ENCODE assay signal across 8 cellular contexts in genomic region chr10:11113156-11113555, GRCh38.
A peak's percentile ranks its signal among the peaks of the same experiment; 100 is the strongest.
DNase-seq lines count a peak whose midpoint lies in the region; ATAC-seq and TF ChIP-seq lines count a peak whose summit lies in the region.

No MANE protein-coding gene starts in this region.

- no peaks in the 10 kb centered on the region for H3K9me3 Mint-ChIP-seq in activated naive CD8-positive, alpha-beta T cell treated with anti-CD3 and anti-CD28 coated beads, Interleukin-2, amount 10 ng/mL, durations not matched to agents 7 days and 5 days
- H3K9me3 Mint-ChIP-seq in stimulated activated naive CD8-positive, alpha-beta T cell treated with anti-CD3 and anti-CD28 coated beads, Interleukin-15, amount 100 ng/mL, for 72 hours = no peaks in the 10 kb centered on the region

- no peaks in the 10 kb centered on the region for H4K20me1 ChIP-seq in hepatocyte (ENCODE audit: insufficient read depth, poor library complexity, severe bottlenecking)

- no peak overlapping the region for H2BK12ac ChIP-seq in neuronal stem cell (ENCODE audit: low read length)

- H3K36me3 ChIP-seq in left ventricle myocardium inferior = no peaks in the 10 kb centered on the region
- H3K36me3 ChIP-seq in hepatocyte (replicated peaks; ENCODE audit: insufficient read depth, low read depth) = no peaks in the 10 kb centered on the region
- H3K36me3 ChIP-seq in neuronal stem cell (replicated peaks in 1 of 2; ENCODE audit: control insufficient read depth in 2 of 2, insufficient read depth in 2 of 2, low read length in 2 of 2) = no peaks in the 10 kb centered on the region

- ATAC-seq in left cardiac atrium (no peak), HG02981 (IDR thresholded peaks at IDR 0.05; ENCODE audit: unreplicated experiment) (peak; percentile 72)
- ATAC-seq in activated naive CD8-positive, alpha-beta T cell treated with anti-CD3 and anti-CD28 coated beads, Interleukin-2, amount 10 ng/mL, durations not matched to agents 7 days and 5 days (ENCODE audit: low read depth) = peak; percentile 78
- peak; percentile 90 for ATAC-seq in stimulated activated naive CD8-positive, alpha-beta T cell treated with anti-CD3 and anti-CD28 coated beads, Interleukin-15, amount 100 ng/mL, for 72 hours

- H2BK120ac ChIP-seq in neuronal stem cell (ENCODE audit: low read depth, low read length) = no peak overlapping the region

- H3K4me3 ChIP-seq in left ventricle myocardium inferior = no peak overlapping the region
- no peak overlapping the region for H3K4me3 ChIP-seq in hepatocyte
- no peak overlapping the region for H3K4me3 ChIP-seq in neuronal stem cell (ENCODE audit: low read length in 2 of 2)

- H3K79me1 ChIP-seq in neuronal stem cell (ENCODE audit: low read depth, low read length) = no peaks in the 10 kb centered on the region

- no peak overlapping the region for H3K18ac ChIP-seq in neuronal stem cell (ENCODE audit: low read length)

- H3K4me2 ChIP-seq in hepatocyte (no peak overlapping the region), neuronal stem cell (ENCODE audit: insufficient read depth, low read length, poor library complexity, severe bottlenecking) (no peak overlapping the region)

- peak overlapping the region; percentile 61 for H3K27ac Mint-ChIP-seq in activated naive CD8-positive, alpha-beta T cell treated with anti-CD3 and anti-CD28 coated beads, Interleukin-2, amount 10 ng/mL, durations not matched to agents 7 days and 5 days
- H3K27ac Mint-ChIP-seq in stimulated activated naive CD8-positive, alpha-beta T cell treated with anti-CD3 and anti-CD28 coated beads, Interleukin-15, amount 100 ng/mL, for 72 hours = no peak overlapping the region

- DNase-seq in left ventricle myocardium inferior (no peak), left cardiac atrium (no peak), hepatocyte (ENCODE audit: low spot score) (no peak), neuronal stem cell (ENCODE audit: low spot score) (no peak), HuH-7.5 (ENCODE audit: low spot score) (no peak)
- no peak for DNase-seq in activated naive CD8-positive, alpha-beta T cell treated with anti-CD3 and anti-CD28 coated beads, Interleukin-2, amount 10 ng/mL, durations not matched to agents 7 days and 5 days
- DNase-seq in stimulated activated naive CD8-positive, alpha-beta T cell treated with anti-CD3 and anti-CD28 coated beads, Interleukin-15, amount 100 ng/mL, for 72 hours = no peak

- POLR2A ChIA-PET in activated naive CD8-positive, alpha-beta T cell treated with anti-CD3 and anti-CD28 coated beads, Interleukin-2, amount 10 ng/mL, durations not matched to agents 7 days and 5 days (lab: Charles Lee) = interaction anchor here (0.5 to 4.5 kb wide), 5 partner anchors 32 to 334 kb away, joined by 3 to 45 read pairs (median 4); no protein-coding TSS in a partner anchor

- H3K9me2 ChIP-seq in hepatocyte (replicated peaks; ENCODE audit: insufficient read depth) = no peaks in the 10 kb centered on the region

- 87% methylated on average over 4 of the region's 4 CpGs for WGBS in hepatocyte (ENCODE audit: low lambda C conversion rate, missing lambda C conversion rate)
- no CpG with 5 or more reads among the region's 4 CpGs for WGBS in neuronal stem cell (ENCODE audit: extremely low coverage in 2 of 2, insufficient read length in 2 of 2, insufficient replicate concordance in 1 of 2), 2 donors

- H3K23ac ChIP-seq in neuronal stem cell (ENCODE audit: low read depth, low read length, poor library complexity) = no peak overlapping the region

- H3K27me3 ChIP-seq in left ventricle myocardium inferior (ENCODE audit: low read depth) (no peaks in the 10 kb centered on the region), hepatocyte (no peaks in the 10 kb centered on the region), neuronal stem cell (ENCODE audit: control insufficient read depth in 3 of 3, insufficient read depth in 3 of 3, low read depth in 1 of 3, low read length in 3 of 3) (no peaks in the 10 kb centered on the region)

- no peak overlapping the region for H4K8ac ChIP-seq in neuronal stem cell (ENCODE audit: low read depth, low read length)

- H3K27ac ChIP-seq in left ventricle myocardium inferior (replicated peaks) (peak overlapping the region; percentile 82), hepatocyte (no peak overlapping the region), neuronal stem cell (replicated peaks; ENCODE audit: low read length) (no peak overlapping the region)

- H4K91ac ChIP-seq in neuronal stem cell (ENCODE audit: low read depth, low read length, poor library complexity) = no peak overlapping the region

- peaks cover 1% of the 10 kb centered on the region for H3K27me3 Mint-ChIP-seq in activated naive CD8-positive, alpha-beta T cell treated with anti-CD3 and anti-CD28 coated beads, Interleukin-2, amount 10 ng/mL, durations not matched to agents 7 days and 5 days
- no peaks in the 10 kb centered on the region for H3K27me3 Mint-ChIP-seq in stimulated activated naive CD8-positive, alpha-beta T cell treated with anti-CD3 and anti-CD28 coated beads, Interleukin-15, amount 100 ng/mL, for 72 hours

- intact Hi-C loops in left ventricle myocardium inferior (cut with micrococcal nuclease) = no loop called here
- intact Hi-C loops in left cardiac atrium (cut with DNase I) = loop anchor here in 1 of 2 donors (10.0 kb wide), 1 partner anchor 152 kb away; no protein-coding TSS in a partner anchor

- H2BK5ac ChIP-seq in neuronal stem cell (ENCODE audit: low read length) = no peak overlapping the region

- H2AK5ac ChIP-seq in neuronal stem cell (ENCODE audit: low read depth, low read length) = no peak overlapping the region

- H3K9ac ChIP-seq in neuronal stem cell (ENCODE audit: low read depth, low read length, poor library complexity) = no peak overlapping the region

- H3K4me1 ChIP-seq in left ventricle myocardium inferior (peaks cover 94% of the 10 kb centered on the region), hepatocyte (ENCODE audit: insufficient read depth) (no peaks in the 10 kb centered on the region), neuronal stem cell (ENCODE audit: control insufficient read depth in 2 of 2, insufficient read depth in 1 of 2, low read depth in 1 of 2, low read length in 2 of 2) (peaks cover 3 to 13% of the 10 kb centered on the region in 2 donors)

- TF ChIP-seq CTCF in left ventricle myocardium inferior (IDR thresholded peaks at IDR 0.05; ENCODE audit: borderline replicate concordance) = peak; percentile 43
- no peak for TF ChIP-seq CTCF in hepatocyte (IDR thresholded peaks at IDR 0.05; ENCODE audit: poor library complexity)

- no peaks in the 10 kb centered on the region for H3K79me2 ChIP-seq in hepatocyte

- H3K4me3 Mint-ChIP-seq in activated naive CD8-positive, alpha-beta T cell treated with anti-CD3 and anti-CD28 coated beads, Interleukin-2, amount 10 ng/mL, durations not matched to agents 7 days and 5 days = peak overlapping the region; percentile 23
- peak overlapping the region; percentile 16 to 55 for H3K4me3 Mint-ChIP-seq in stimulated activated naive CD8-positive, alpha-beta T cell treated with anti-CD3 and anti-CD28 coated beads, Interleukin-15, amount 100 ng/mL, for 72 hours

- H2AFZ ChIP-seq in hepatocyte (no peak overlapping the region), neuronal stem cell (ENCODE audit: low read length) (no peak overlapping the region)

- no peak overlapping the region for H3K14ac ChIP-seq in neuronal stem cell (ENCODE audit: low read length)

- peaks cover 8% of the 10 kb centered on the region for H3K4me1 Mint-ChIP-seq in activated naive CD8-positive, alpha-beta T cell treated with anti-CD3 and anti-CD28 coated beads, Interleukin-2, amount 10 ng/mL, durations not matched to agents 7 days and 5 days
- H3K4me1 Mint-ChIP-seq in stimulated activated naive CD8-positive, alpha-beta T cell treated with anti-CD3 and anti-CD28 coated beads, Interleukin-15, amount 100 ng/mL, for 72 hours = peaks cover 6% of the 10 kb centered on the region

- peaks cover 7% of the 10 kb centered on the region for H3K36me3 Mint-ChIP-seq in activated naive CD8-positive, alpha-beta T cell treated with anti-CD3 and anti-CD28 coated beads, Interleukin-2, amount 10 ng/mL, durations not matched to agents 7 days and 5 days

- H3K9me3 ChIP-seq in left ventricle myocardium inferior (replicated peaks) (peaks cover 5% of the 10 kb centered on the region), hepatocyte (ENCODE audit: low read depth) (no peaks in the 10 kb centered on the region), neuronal stem cell (replicated peaks in 1 of 2; ENCODE audit: control insufficient read depth in 2 of 2, insufficient read depth in 1 of 2, low read depth in 1 of 2, low read length in 2 of 2) (peaks cover 0 to 2% of the 10 kb centered on the region in 2 donors)

- no peak overlapping the region for H2BK15ac ChIP-seq in neuronal stem cell (ENCODE audit: low read length)

- no peak overlapping the region for H3K4ac ChIP-seq in neuronal stem cell (ENCODE audit: low read length)

Comparison
In these comparisons a context has a peak if more than half of its experiments do, and no peak if none do; other contexts are left out.
1. ATAC-seq: peak in HG02981 (single experiment), activated naive CD8-positive, alpha-beta T cell treated with anti-CD3 and anti-CD28 coated beads, Interleukin-2, amount 10 ng/mL, durations not matched to agents 7 days and 5 days (single experiment) and stimulated activated naive CD8-positive, alpha-beta T cell treated with anti-CD3 and anti-CD28 coated beads, Interleukin-15, amount 100 ng/mL, for 72 hours (single experiment); none in left cardiac atrium (0 of 2).